In the genomic region with DNA sequence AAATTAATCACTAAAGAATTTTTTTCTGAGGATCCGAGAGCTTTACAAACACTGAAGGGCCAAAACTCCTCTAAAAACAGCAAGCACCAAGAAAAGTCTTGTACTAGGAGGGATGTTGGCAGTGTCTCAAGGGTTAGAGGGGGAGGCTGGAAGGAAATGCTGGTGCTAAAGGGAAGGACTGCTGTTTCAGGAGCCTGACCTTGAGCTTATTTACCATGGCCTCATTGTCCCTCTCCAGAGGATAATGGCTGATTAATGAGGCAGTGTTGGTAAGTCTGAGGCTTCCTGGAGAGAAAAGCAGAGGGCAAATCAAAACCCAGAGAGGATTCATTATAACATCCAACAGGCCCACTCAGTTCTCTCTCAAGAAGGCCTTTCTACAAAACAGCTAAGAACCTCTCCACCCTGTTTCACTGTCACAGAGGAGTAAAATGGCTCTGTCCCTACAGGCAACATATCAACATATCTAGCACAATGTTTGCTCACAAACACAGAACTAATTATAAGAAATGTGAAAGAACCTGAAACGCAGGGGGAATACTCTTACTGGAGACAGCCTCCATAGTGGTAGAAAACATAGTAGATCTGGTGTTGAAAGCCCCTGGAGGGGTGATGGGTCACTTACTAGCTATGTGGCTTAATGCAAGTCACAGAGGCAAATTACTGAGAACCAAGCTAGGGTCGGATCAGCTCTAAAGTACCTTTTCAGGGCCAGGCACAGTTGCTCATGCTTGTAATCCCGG, we compare ENCODE assay signal across 1 cellular context.
TF ChIP-seq lines count a peak whose summit lies in the region.

No MANE protein-coding gene starts in this region.

TF ChIP-seq in SK-N-SH, 30 proteins besides CTCF, POLR2A, EP300 and RAD21:
- TF ChIP-seq, protein P1, sequence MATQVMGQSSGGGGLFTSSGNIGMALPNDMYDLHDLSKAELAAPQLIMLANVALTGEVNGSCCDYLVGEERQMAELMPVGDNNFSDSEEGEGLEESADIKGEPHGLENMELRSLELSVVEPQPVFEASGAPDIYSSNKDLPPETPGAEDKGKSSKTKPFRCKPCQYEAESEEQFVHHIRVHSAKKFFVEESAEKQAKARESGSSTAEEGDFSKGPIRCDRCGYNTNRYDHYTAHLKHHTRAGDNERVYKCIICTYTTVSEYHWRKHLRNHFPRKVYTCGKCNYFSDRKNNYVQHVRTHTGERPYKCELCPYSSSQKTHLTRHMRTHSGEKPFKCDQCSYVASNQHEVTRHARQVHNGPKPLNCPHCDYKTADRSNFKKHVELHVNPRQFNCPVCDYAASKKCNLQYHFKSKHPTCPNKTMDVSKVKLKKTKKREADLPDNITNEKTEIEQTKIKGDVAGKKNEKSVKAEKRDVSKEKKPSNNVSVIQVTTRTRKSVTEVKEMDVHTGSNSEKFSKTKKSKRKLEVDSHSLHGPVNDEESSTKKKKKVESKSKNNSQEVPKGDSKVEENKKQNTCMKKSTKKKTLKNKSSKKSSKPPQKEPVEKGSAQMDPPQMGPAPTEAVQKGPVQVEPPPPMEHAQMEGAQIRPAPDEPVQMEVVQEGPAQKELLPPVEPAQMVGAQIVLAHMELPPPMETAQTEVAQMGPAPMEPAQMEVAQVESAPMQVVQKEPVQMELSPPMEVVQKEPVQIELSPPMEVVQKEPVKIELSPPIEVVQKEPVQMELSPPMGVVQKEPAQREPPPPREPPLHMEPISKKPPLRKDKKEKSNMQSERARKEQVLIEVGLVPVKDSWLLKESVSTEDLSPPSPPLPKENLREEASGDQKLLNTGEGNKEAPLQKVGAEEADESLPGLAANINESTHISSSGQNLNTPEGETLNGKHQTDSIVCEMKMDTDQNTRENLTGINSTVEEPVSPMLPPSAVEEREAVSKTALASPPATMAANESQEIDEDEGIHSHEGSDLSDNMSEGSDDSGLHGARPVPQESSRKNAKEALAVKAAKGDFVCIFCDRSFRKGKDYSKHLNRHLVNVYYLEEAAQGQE (IDR thresholded peaks at IDR 0.05; ENCODE audit: low read depth, low read length), result no peak
- no peak for TF ChIP-seq POLR2AphosphoS5 (IDR thresholded peaks at IDR 0.05; ENCODE audit: low read depth, low read length)
- no peak for TF ChIP-seq JUND (IDR thresholded peaks at IDR 0.05)
- TF ChIP-seq RFX5 (IDR thresholded peaks at IDR 0.05; ENCODE audit: low read length), result no peak
- no peak for TF ChIP-seq MXI1 (IDR thresholded peaks at IDR 0.05; ENCODE audit: low read depth, low read length)
- no peak for TF ChIP-seq TCF12 (IDR thresholded peaks at IDR 0.05)
- no peak for TF ChIP-seq FOXJ3 (CRISPR knock-in tag; IDR thresholded peaks at IDR 0.05)
- TF ChIP-seq, protein P2, sequence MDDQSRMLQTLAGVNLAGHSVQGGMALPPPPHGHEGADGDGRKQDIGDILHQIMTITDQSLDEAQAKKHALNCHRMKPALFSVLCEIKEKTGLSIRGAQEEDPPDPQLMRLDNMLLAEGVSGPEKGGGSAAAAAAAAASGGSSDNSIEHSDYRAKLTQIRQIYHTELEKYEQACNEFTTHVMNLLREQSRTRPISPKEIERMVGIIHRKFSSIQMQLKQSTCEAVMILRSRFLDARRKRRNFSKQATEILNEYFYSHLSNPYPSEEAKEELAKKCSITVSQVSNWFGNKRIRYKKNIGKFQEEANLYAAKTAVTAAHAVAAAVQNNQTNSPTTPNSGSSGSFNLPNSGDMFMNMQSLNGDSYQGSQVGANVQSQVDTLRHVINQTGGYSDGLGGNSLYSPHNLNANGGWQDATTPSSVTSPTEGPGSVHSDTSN (IDR thresholded peaks at IDR 0.05), result no peak
- TF ChIP-seq MEF2A (IDR thresholded peaks at IDR 0.05; ENCODE audit: borderline replicate concordance, low read depth), result no peak
- TF ChIP-seq TAF1 (IDR thresholded peaks at IDR 0.05; ENCODE audit: borderline replicate concordance, low read depth, low read length), result no peak
- TF ChIP-seq FOXM1 (IDR thresholded peaks at IDR 0.05; ENCODE audit: low read depth), result no peak
